ENCODE assay signal across 26 cellular contexts in the genomic region with DNA sequence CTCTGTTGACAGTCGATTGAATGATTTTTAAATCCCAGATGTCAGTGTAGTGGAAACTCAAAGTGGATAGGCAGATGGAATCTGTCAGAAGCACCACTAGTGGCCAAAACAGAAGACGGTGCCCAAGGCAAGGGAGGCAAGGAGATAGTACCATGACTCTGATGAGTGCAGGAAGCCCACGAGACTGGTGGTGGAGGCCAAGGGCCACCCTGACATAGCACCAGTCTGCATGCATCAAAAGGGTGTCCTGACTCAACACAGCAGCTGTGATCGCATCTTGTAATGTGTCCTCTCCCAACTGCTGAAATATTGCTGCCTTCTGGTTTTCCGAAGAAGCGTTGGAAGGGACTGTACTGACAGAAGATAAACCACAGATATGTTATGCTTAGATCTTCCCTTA.
"Had no signal": no experiment of that assay in that cellular context is flagged by ENCODE, and none has a peak within 500 bp of the region (broad histone marks: within the 10 kb centered on the region; RNA-seq: fewer than 3 reads in every experiment).

No MANE protein-coding gene starts in this region.

- DNase-seq: activated B cell treated with CpG ODN at 0.5 μM for 24 hours; activated CD4-positive, alpha-beta T cell treated with anti-CD3 and anti-CD28 coated beads, Interleukin-2, amount 50 U/mL, for 1 hour; activated CD8-positive, alpha-beta memory T cell treated with anti-CD3 and anti-CD28 coated beads, Interleukin-2, amount 10 ng/mL, durations not matched to agents 7 days and 5 days; activated CD8-positive, alpha-beta T cell treated with anti-CD3 and anti-CD28 coated beads for 36 hours; activated effector memory CD4-positive, alpha-beta T cell treated with Interleukin-2 at 50 U/mL for 16 hours; activated naive CD4-positive, alpha-beta T cell treated with anti-CD3 and anti-CD28 coated beads for 36 hours; activated naive CD8-positive, alpha-beta T cell treated with anti-CD3 and anti-CD28 coated beads for 36 hours; activated T-cell treated with anti-CD3 and anti-CD28 coated beads, Interleukin-2, amount 50 U/mL, for 72 hours; caudate nucleus; cortex of kidney; effector memory CD8-positive, alpha-beta T cell; foreskin fibroblast; kidney glomerular epithelial cell; left ventricle myocardium inferior; mammary epithelial cell; naive thymus-derived CD4-positive, alpha-beta T cell; ovary; right lobe of liver; small intestine; stimulated activated CD4-positive, alpha-beta T cell treated with anti-CD3 and anti-CD28 coated beads, Interleukin-4, amount 100 ng/mL, for 4 hours; stimulated activated CD8-positive, alpha-beta memory T cell treated with anti-CD3 and anti-CD28 coated beads, Interleukin-4, amount 100 ng/mL, for 48 hours; stimulated activated naive B cell treated with anti-CD40 and anti-IgM and Interleukin-4, amounts not matched to agents 10 μg/mL and 1 μg/mL and 100 μg/mL, for 72 hours; stomach; T-helper 1 cell had no signal

- H3K27me3 ChIP-seq: ascending aorta, ovary, right lobe of liver, stomach, tibial nerve had no signal

- H3K36me3 ChIP-seq: ascending aorta, left ventricle myocardium inferior, ovary, right lobe of liver, stomach, tibial nerve had no signal

- ATAC-seq: activated CD8-positive, alpha-beta memory T cell treated with anti-CD3 and anti-CD28 coated beads, Interleukin-2, amount 10 ng/mL, durations not matched to agents 7 days and 5 days; activated CD8-positive, alpha-beta T cell treated with anti-CD3 and anti-CD28 coated beads for 36 hours; activated T-cell treated with anti-CD3 and anti-CD28 coated beads, Interleukin-2, amount 50 U/mL, for 72 hours; effector memory CD8-positive, alpha-beta T cell; naive thymus-derived CD4-positive, alpha-beta T cell; right lobe of liver; stimulated activated naive B cell treated with anti-CD40 and anti-IgM and Interleukin-4, amounts not matched to agents 10 μg/mL and 1 μg/mL and 100 μg/mL, for 72 hours had no signal

- H3K27ac ChIP-seq: ascending aorta, left ventricle myocardium inferior, ovary, right lobe of liver, stomach, tibial nerve had no signal

- H3K9me3 ChIP-seq: ascending aorta, ovary, right lobe of liver had no signal

- H3K4me3 ChIP-seq: ascending aorta, left ventricle myocardium inferior, ovary, right lobe of liver, stomach, tibial nerve had no signal

- H3K4me1 ChIP-seq: ascending aorta, left ventricle myocardium inferior, right lobe of liver, stomach, tibial nerve had no signal
